Comparison of ENCODE assay signal across 1 cellular context in genomic region chr2:223947711-223948205, GRCh38.
TF ChIP-seq lines count a peak whose summit lies in the region.

No MANE protein-coding gene starts in this region.

TF ChIP-seq in K562, 482 proteins besides CTCF, POLR2A, EP300 and RAD21 (continued from another document):
- no peak for TF ChIP-seq ZBTB43 (CRISPR knock-in tag; IDR thresholded peaks at IDR 0.05)
- no peak for TF ChIP-seq GMEB1 (CRISPR knock-in tag; IDR thresholded peaks at IDR 0.05)
- no peak for TF ChIP-seq KDM2B (CRISPR knock-in tag; IDR thresholded peaks at IDR 0.05)
- TF ChIP-seq ZNF354B (CRISPR knock-in tag; IDR thresholded peaks at IDR 0.05), result no peak
- TF ChIP-seq ZNF232 (CRISPR knock-in tag; IDR thresholded peaks at IDR 0.05), result no peak
- no peak for TF ChIP-seq MTA1 (IDR thresholded peaks at IDR 0.05; ENCODE audit: borderline replicate concordance)
- no peak for TF ChIP-seq ZNF639 (CRISPR knock-in tag; conservative IDR thresholded peaks at IDR 0.05 in 1 of 2, IDR thresholded peaks at IDR 0.05 in 1 of 2)
- no peak for TF ChIP-seq ZNF77 (CRISPR knock-in tag; IDR thresholded peaks at IDR 0.05)
- TF ChIP-seq ZFX (CRISPR knock-in tag; IDR thresholded peaks at IDR 0.05), result no peak
- no peak for TF ChIP-seq STAT6 (CRISPR knock-in tag; IDR thresholded peaks at IDR 0.05)
- TF ChIP-seq TAF1 (IDR thresholded peaks at IDR 0.05; ENCODE audit: control insufficient read depth, extremely low read depth, insufficient read depth, low read length, severe bottlenecking), result no peak
- TF ChIP-seq ELK1 (CRISPR knock-in tag; IDR thresholded peaks at IDR 0.05), result no peak
- TF ChIP-seq SAFB2 (IDR thresholded peaks at IDR 0.05; ENCODE audit: borderline replicate concordance, low read depth, low read length, severe bottlenecking), result no peak
- no peak for TF ChIP-seq ELF1 (tag; IDR thresholded peaks at IDR 0.05)
- TF ChIP-seq CTBP1 (IDR thresholded peaks at IDR 0.05; ENCODE audit: borderline replicate concordance), result no peak
- TF ChIP-seq ZNF76 (CRISPR knock-in tag; IDR thresholded peaks at IDR 0.05; ENCODE audit: borderline replicate concordance), result no peak
- TF ChIP-seq ZC3H11A (IDR thresholded peaks at IDR 0.05; ENCODE audit: low read depth, low read length), result no peak
- TF ChIP-seq E2F6 (IDR thresholded peaks at IDR 0.05; ENCODE audit: borderline replicate concordance in 1 of 2, extremely low read depth in 1 of 2, insufficient read depth in 1 of 2, insufficient read length in 1 of 2, low read depth in 1 of 2, low read length in 1 of 2, poor library complexity in 1 of 2, severe bottlenecking in 1 of 2), result peak in 1 of 2 experiments; percentile 21
- TF ChIP-seq MAX (CRISPR knock-in tag; IDR thresholded peaks at IDR 0.05), result peak; percentile 73; the same call in 1 of the 2 replicates
- TF ChIP-seq L3MBTL2 (IDR thresholded peaks at IDR 0.05), result peak; percentile 70
- no peak for TF ChIP-seq MAZ (CRISPR knock-in tag; conservative IDR thresholded peaks at IDR 0.05 in 1 of 2, IDR thresholded peaks at IDR 0.05 in 1 of 2)
- no peak for TF ChIP-seq KAT2B (IDR thresholded peaks at IDR 0.05; ENCODE audit: low read depth, low read length)
- TF ChIP-seq PML (IDR thresholded peaks at IDR 0.05; ENCODE audit: low read length), result no peak
- TF ChIP-seq ZSCAN32 (CRISPR knock-in tag; IDR thresholded peaks at IDR 0.05), result no peak
- no peak for TF ChIP-seq RFX5 (IDR thresholded peaks at IDR 0.05; ENCODE audit: low read depth, low read length)
- TF ChIP-seq MGA (IDR thresholded peaks at IDR 0.05), result peak; percentile 81
- no peak for TF ChIP-seq ZNF384 (IDR thresholded peaks at IDR 0.05; ENCODE audit: low read depth, low read length)
- no peak for TF ChIP-seq SMAD3 (CRISPR knock-in tag; conservative IDR thresholded peaks at IDR 0.05)
- TF ChIP-seq ZBTB17 (CRISPR knock-in tag; IDR thresholded peaks at IDR 0.05), result 0 out of 2 replicates have a peak, but pooled peaks have one; percentile 68
- TF ChIP-seq ZNF507 (tag; conservative IDR thresholded peaks at IDR 0.05), result no peak
- TF ChIP-seq FOXJ3 (CRISPR knock-in tag; IDR thresholded peaks at IDR 0.05), result no peak
- no peak for TF ChIP-seq ZNF174 (CRISPR knock-in tag; IDR thresholded peaks at IDR 0.05)
- TF ChIP-seq ZNF431 (CRISPR knock-in tag; IDR thresholded peaks at IDR 0.05), result no peak
- TF ChIP-seq EP400 (IDR thresholded peaks at IDR 0.05), result peak; percentile 19; the same call in 1 of the 2 replicates
- no peak for TF ChIP-seq PTRF (tag; IDR thresholded peaks at IDR 0.05)
- no peak for TF ChIP-seq NR3C1 (CRISPR knock-in tag; IDR thresholded peaks at IDR 0.05)
- TF ChIP-seq MIER1 (IDR thresholded peaks at IDR 0.05; ENCODE audit: low read depth), result no peak
